ENCODE assay signal across 8 cellular contexts in genomic region chr5:14869286-14870164, GRCh38. TPM values are rescaled to one million over a fixed set of nuclear protein-coding genes. Genes with fewer than 3 reads are reported as not detected.
A peak's percentile ranks its signal among the peaks of the same experiment; 100 is the strongest.
DNase-seq lines count a peak whose midpoint lies in the region; ATAC-seq and TF ChIP-seq lines count a peak whose summit lies in the region.

No MANE protein-coding gene starts in this region.

- peaks cover 24% of the 10 kb centered on the region for H3K4me1 Mint-ChIP-seq in activated T-helper 1 cell treated with anti-CD3 and anti-CD28 coated beads, Interleukin-12 subunit alpha, Interleukin-12 subunit beta, Interleukin-2, Interleukin-4 antibody, amounts not matched to agents 30 ng/mL and 10 ng/mL and 1 ng/mL, durations not matched to agents 14 hours and 24 hours and 36 hours (ENCODE audit: low read depth)
- H3K4me1 Mint-ChIP-seq in stimulated activated naive B cell treated with anti-CD40 and anti-IgM and Interleukin-4, amounts not matched to agents 10 μg/mL and 1 μg/mL and 100 μg/mL, for 72 hours = peaks cover 16 to 20% of the 10 kb centered on the region in 2 donors

- H3K4me1 ChIP-seq in MM.1S (ENCODE audit: low read length) = peaks cover 10% of the 10 kb centered on the region

- peak overlapping the region; percentile 91 for H3K4me2 ChIP-seq in MM.1S (ENCODE audit: low read depth, low read length)

- no peaks in the 10 kb centered on the region for H3K27me3 ChIP-seq in MM.1S (replicated peaks; ENCODE audit: insufficient read depth, low read length)

- DNase-seq in MM.1S (no peak), iris pigment epithelial cell (ENCODE audit: low read depth) (peak; percentile 9), NCI-H1436 (lab: John Stamatoyannopoulos, UW) (no peak), KBM-7 (no peak)
- DNase-seq in activated T-helper 1 cell treated with anti-CD3 and anti-CD28 coated beads, Interleukin-12 subunit alpha, Interleukin-12 subunit beta, Interleukin-2, Interleukin-4 antibody, amounts not matched to agents 30 ng/mL and 10 ng/mL and 1 ng/mL, durations not matched to agents 14 hours and 24 hours and 36 hours (ENCODE audit: low spot score) = no peak
- DNase-seq in stimulated activated naive B cell treated with anti-CD40 and anti-IgM and Interleukin-4, amounts not matched to agents 10 μg/mL and 1 μg/mL and 100 μg/mL, for 72 hours = no peak

- H3K4me3 ChIP-seq in MM.1S (ENCODE audit: low read length) = peak overlapping the region; percentile 89

- TF ChIP-seq CTCF in MM.1S (IDR thresholded peaks at IDR 0.05; ENCODE audit: low read length) = no peak

- peaks cover 9% of the 10 kb centered on the region for H3K36me3 Mint-ChIP-seq in activated T-helper 1 cell treated with anti-CD3 and anti-CD28 coated beads, Interleukin-12 subunit alpha, Interleukin-12 subunit beta, Interleukin-2, Interleukin-4 antibody, amounts not matched to agents 30 ng/mL and 10 ng/mL and 1 ng/mL, durations not matched to agents 14 hours and 24 hours and 36 hours (ENCODE audit: low read depth)
- no peaks in the 10 kb centered on the region for H3K36me3 Mint-ChIP-seq in stimulated activated naive B cell treated with anti-CD40 and anti-IgM and Interleukin-4, amounts not matched to agents 10 μg/mL and 1 μg/mL and 100 μg/mL, for 72 hours

- H3K9me3 ChIP-seq in MM.1S (replicated peaks; ENCODE audit: insufficient read depth, low read length) = no peaks in the 10 kb centered on the region

- peaks cover 63% of the 10 kb centered on the region for H3K79me2 ChIP-seq in MM.1S (ENCODE audit: low read length)

- H4K20me1 ChIP-seq in MM.1S (ENCODE audit: insufficient read depth, low read length) = no peaks in the 10 kb centered on the region

- peak overlapping the region; percentile 97 for H3K4me3 Mint-ChIP-seq in activated T-helper 1 cell treated with anti-CD3 and anti-CD28 coated beads, Interleukin-12 subunit alpha, Interleukin-12 subunit beta, Interleukin-2, Interleukin-4 antibody, amounts not matched to agents 30 ng/mL and 10 ng/mL and 1 ng/mL, durations not matched to agents 14 hours and 24 hours and 36 hours
- H3K4me3 Mint-ChIP-seq in stimulated activated naive B cell treated with anti-CD40 and anti-IgM and Interleukin-4, amounts not matched to agents 10 μg/mL and 1 μg/mL and 100 μg/mL, for 72 hours = peak overlapping the region; percentile 82 to 92

- no peak overlapping the region for H2AFZ ChIP-seq in MM.1S (ENCODE audit: low read length)

- H3K27ac Mint-ChIP-seq in activated T-helper 1 cell treated with anti-CD3 and anti-CD28 coated beads, Interleukin-12 subunit alpha, Interleukin-12 subunit beta, Interleukin-2, Interleukin-4 antibody, amounts not matched to agents 30 ng/mL and 10 ng/mL and 1 ng/mL, durations not matched to agents 14 hours and 24 hours and 36 hours = peak overlapping the region; percentile 94
- peak overlapping the region; percentile 62 for H3K27ac Mint-ChIP-seq in stimulated activated naive B cell treated with anti-CD40 and anti-IgM and Interleukin-4, amounts not matched to agents 10 μg/mL and 1 μg/mL and 100 μg/mL, for 72 hours

- no peak overlapping the region for H3K9ac ChIP-seq in MM.1S (ENCODE audit: low read length)

- in situ Hi-C loops in KBM-7 (cut with MboI; ENCODE audit: low pct_unique_long_range_greater_than_20kb, low sequenced_read_pairs) = no loop called here

- intact Hi-C loops in activated T-helper 1 cell treated with anti-CD3 and anti-CD28 coated beads, Interleukin-12 subunit alpha, Interleukin-12 subunit beta, Interleukin-2, Interleukin-4 antibody, amounts not matched to agents 30 ng/mL and 10 ng/mL and 1 ng/mL, durations not matched to agents 14 hours and 24 hours and 36 hours (cut with micrococcal nuclease) = loop anchor here (1.0 to 10.0 kb wide), 5 partner anchors 60 to 725 kb away; partner anchors contain the start of genes OTULIN and TRIO

- no peak for ATAC-seq in stimulated activated naive B cell treated with anti-CD40 and anti-IgM and Interleukin-4, amounts not matched to agents 10 μg/mL and 1 μg/mL and 100 μg/mL, for 72 hours (replicated peaks)
- ATAC-seq in HG03571 (IDR thresholded peaks at IDR 0.05; ENCODE audit: unreplicated experiment) = no peak
- ATAC-seq in HG03520 (IDR thresholded peaks at IDR 0.05; ENCODE audit: unreplicated experiment) = no peak

- no peaks in the 10 kb centered on the region for H3K36me3 ChIP-seq in MM.1S (replicated peaks; ENCODE audit: insufficient read depth, low read length)

- H3F3A ChIP-seq in MM.1S (ENCODE audit: insufficient read depth, low read length) = no peaks in the 10 kb centered on the region; the same call in 1 of the 2 replicates

- H3K27ac ChIP-seq in MM.1S (ENCODE audit: low read length) = no peak overlapping the region

- H3K9me2 ChIP-seq in MM.1S (replicated peaks; ENCODE audit: insufficient read depth, low read length) = no peaks in the 10 kb centered on the region

- no peaks in the 10 kb centered on the region for H3K9me3 Mint-ChIP-seq in activated T-helper 1 cell treated with anti-CD3 and anti-CD28 coated beads, Interleukin-12 subunit alpha, Interleukin-12 subunit beta, Interleukin-2, Interleukin-4 antibody, amounts not matched to agents 30 ng/mL and 10 ng/mL and 1 ng/mL, durations not matched to agents 14 hours and 24 hours and 36 hours
- no peaks in the 10 kb centered on the region for H3K9me3 Mint-ChIP-seq in stimulated activated naive B cell treated with anti-CD40 and anti-IgM and Interleukin-4, amounts not matched to agents 10 μg/mL and 1 μg/mL and 100 μg/mL, for 72 hours

- peaks cover 13% of the 10 kb centered on the region for H3K27me3 Mint-ChIP-seq in activated T-helper 1 cell treated with anti-CD3 and anti-CD28 coated beads, Interleukin-12 subunit alpha, Interleukin-12 subunit beta, Interleukin-2, Interleukin-4 antibody, amounts not matched to agents 30 ng/mL and 10 ng/mL and 1 ng/mL, durations not matched to agents 14 hours and 24 hours and 36 hours (ENCODE audit: insufficient read depth)
- H3K27me3 Mint-ChIP-seq in stimulated activated naive B cell treated with anti-CD40 and anti-IgM and Interleukin-4, amounts not matched to agents 10 μg/mL and 1 μg/mL and 100 μg/mL, for 72 hours = no peaks in the 10 kb centered on the region

RNA-seq across cellular contexts. Expression of gene ANKH, which starts 2.1 kb away (rescaled TPM):
- 34.2 and 35.6 TPM in 2 replicates for total RNA-seq in activated T-helper 1 cell treated with anti-CD3 and anti-CD28 coated beads, Interleukin-12 subunit alpha, Interleukin-12 subunit beta, Interleukin-2, Interleukin-4 antibody, amounts not matched to agents 30 ng/mL and 10 ng/mL and 1 ng/mL, durations not matched to agents 14 hours and 24 hours and 36 hours
